9 cellular contexts compared by ENCODE assay signal in genomic region chr15:34332553-34332952, GRCh38. TPM values are rescaled to one million over a fixed set of nuclear protein-coding genes. Genes with fewer than 3 reads are reported as not detected.
DNase-seq lines count a peak whose midpoint lies in the region; ATAC-seq and TF ChIP-seq lines count a peak whose summit lies in the region.
"Not testable (repeated sequence)": the region's sequence is repeated elsewhere in the genome, so short reads cannot be mapped to it uniquely, and the experiment has no call there.
"Had no signal": no experiment of that assay in that cellular context is flagged by ENCODE, and none has a peak within 500 bp of the region (broad histone marks: within the 10 kb centered on the region; RNA-seq: fewer than 3 reads in every experiment).

No MANE protein-coding gene starts in this region.

- POLR2A ChIA-PET in CD8-positive, alpha-beta T cell (lab: Charles Lee); activated CD4-positive, alpha-beta T cell treated with anti-CD3 and anti-CD28 coated beads, Interleukin-2, amount 10 ng/mL, durations not matched to agents 7 days and 5 days (lab: Charles Lee): not testable (repeated sequence)

- not testable (repeated sequence) for TF ChIP-seq CTCF in CD8-positive, alpha-beta T cell (IDR thresholded peaks at IDR 0.05); cardiac muscle cell (IDR thresholded peaks at IDR 0.05; ENCODE audit: low read depth, low read length); neutrophil (IDR thresholded peaks at IDR 0.05)

- not testable (repeated sequence) for H3K27me3 Mint-ChIP-seq in CD8-positive, alpha-beta T cell (ENCODE audit: low read depth); activated CD4-positive, alpha-beta T cell treated with anti-CD3 and anti-CD28 coated beads, Interleukin-2, amount 10 ng/mL, durations not matched to agents 7 days and 5 days; activated T-cell treated with anti-CD3 and anti-CD28 coated beads, Interleukin-2, amount 50 U/mL, for 72 hours (ENCODE audit: low read depth); activated naive CD8-positive, alpha-beta T cell

- peaks cover 79% of the 10 kb centered on the region for H3K4me1 ChIP-seq in CD8-positive, alpha-beta T cell (ENCODE audit: insufficient read depth, low read length)
- peaks cover 40% of the 10 kb centered on the region for H3K4me1 ChIP-seq in cardiac muscle cell (ENCODE audit: low read depth)
- peaks cover 64 to 73% of the 10 kb centered on the region in 2 experiments for H3K4me1 ChIP-seq in neutrophil (ENCODE audit: control insufficient read depth in 1 of 2, insufficient read depth in 1 of 2, low read depth in 1 of 2, low read length in 1 of 2)

- peaks cover 79% of the 10 kb centered on the region for H3K4me1 Mint-ChIP-seq in CD8-positive, alpha-beta T cell (ENCODE audit: low read depth)
- peaks cover 77% of the 10 kb centered on the region for H3K4me1 Mint-ChIP-seq in activated CD4-positive, alpha-beta T cell treated with anti-CD3 and anti-CD28 coated beads, Interleukin-2, amount 10 ng/mL, durations not matched to agents 7 days and 5 days
- H3K4me1 Mint-ChIP-seq in activated T-cell treated with anti-CD3 and anti-CD28 coated beads, Interleukin-2, amount 50 U/mL, for 72 hours (ENCODE audit: low read depth): peaks cover 93% of the 10 kb centered on the region
- H3K4me1 Mint-ChIP-seq in activated naive CD8-positive, alpha-beta T cell (ENCODE audit: low read depth): peaks cover 84% of the 10 kb centered on the region

- H3K27me3 ChIP-seq in CD8-positive, alpha-beta T cell (ENCODE audit: insufficient read depth, low read length); cardiac muscle cell; neutrophil: not testable (repeated sequence)

- peak overlapping the region; percentile 80 for H3K27ac Mint-ChIP-seq in CD8-positive, alpha-beta T cell
- H3K27ac Mint-ChIP-seq in activated CD4-positive, alpha-beta T cell treated with anti-CD3 and anti-CD28 coated beads, Interleukin-2, amount 10 ng/mL, durations not matched to agents 7 days and 5 days: peak overlapping the region; percentile 72
- peak overlapping the region; percentile 86 for H3K27ac Mint-ChIP-seq in activated T-cell treated with anti-CD3 and anti-CD28 coated beads, Interleukin-2, amount 50 U/mL, for 72 hours
- H3K27ac Mint-ChIP-seq in activated naive CD8-positive, alpha-beta T cell: peak overlapping the region; percentile 98

- H3K36me3 Mint-ChIP-seq in CD8-positive, alpha-beta T cell; activated T-cell treated with anti-CD3 and anti-CD28 coated beads, Interleukin-2, amount 50 U/mL, for 72 hours (ENCODE audit: insufficient read depth in 2 of 2); activated naive CD8-positive, alpha-beta T cell: not testable (repeated sequence)
- peaks cover 19% of the 10 kb centered on the region for H3K36me3 Mint-ChIP-seq in activated CD4-positive, alpha-beta T cell treated with anti-CD3 and anti-CD28 coated beads, Interleukin-2, amount 10 ng/mL, durations not matched to agents 7 days and 5 days (ENCODE audit: low read depth)

- CTCF ChIA-PET in CD8-positive, alpha-beta T cell (lab: Charles Lee): interaction anchor here (1.1 kb wide), 1 partner anchor 35 kb away, joined by 3 read pairs; no protein-coding TSS in a partner anchor
- CTCF ChIA-PET in activated CD4-positive, alpha-beta T cell treated with anti-CD3 and anti-CD28 coated beads, Interleukin-2, amount 10 ng/mL, durations not matched to agents 7 days and 5 days (lab: Charles Lee): interaction anchor here (0.8 to 2.3 kb wide), 2 partner anchors 11 to 35 kb away, joined by 4 to 11 read pairs; partner anchors contain the start of genes LPCAT4, NOP10 and NUTM1

- intact Hi-C loops in CD8-positive, alpha-beta T cell (cut with DNase I, micrococcal nuclease): loop anchor here in 1 of 2 experiments (5.0 to 10.0 kb wide), 2 partner anchors 35 to 632 kb away; partner anchors contain the start of genes AQR and LPCAT4

- not testable (repeated sequence) for H3K27ac ChIP-seq in CD8-positive, alpha-beta T cell (ENCODE audit: low read depth, low read length)
- H3K27ac ChIP-seq in cardiac muscle cell: peak overlapping the region; percentile 65
- H3K27ac ChIP-seq in neutrophil: peak overlapping the region; percentile 99

- not testable (repeated sequence) for DNase-seq in CD8-positive, alpha-beta T cell; activated CD4-positive, alpha-beta T cell treated with anti-CD3 and anti-CD28 coated beads, Interleukin-2, amount 10 ng/mL, durations not matched to agents 7 days and 5 days; activated T-cell treated with anti-CD3 and anti-CD28 coated beads, Interleukin-2, amount 50 U/mL, for 72 hours; cardiac muscle cell (ENCODE audit: low read depth in 1 of 2, low spot score in 1 of 2)
- DNase-seq in OCI-M1 (lab: John Stamatoyannopoulos, UW): peak; percentile 59

- H3K4me3 Mint-ChIP-seq in CD8-positive, alpha-beta T cell: peak overlapping the region; percentile 23
- not testable (repeated sequence) for H3K4me3 Mint-ChIP-seq in activated CD4-positive, alpha-beta T cell treated with anti-CD3 and anti-CD28 coated beads, Interleukin-2, amount 10 ng/mL, durations not matched to agents 7 days and 5 days
- H3K4me3 Mint-ChIP-seq in activated T-cell treated with anti-CD3 and anti-CD28 coated beads, Interleukin-2, amount 50 U/mL, for 72 hours: peak overlapping the region; percentile 27 to 96
- peak overlapping the region; percentile 69 for H3K4me3 Mint-ChIP-seq in activated naive CD8-positive, alpha-beta T cell

- H3K36me3 ChIP-seq in CD8-positive, alpha-beta T cell (ENCODE audit: insufficient read depth, low read length); cardiac muscle cell; neutrophil: not testable (repeated sequence)

- not testable (repeated sequence) for ATAC-seq in CD8-positive, alpha-beta T cell; activated T-cell treated with anti-CD3 and anti-CD28 coated beads, Interleukin-2, amount 50 U/mL, for 72 hours (replicated peaks in 1 of 2)

- H3K4me3 ChIP-seq in CD8-positive, alpha-beta T cell (ENCODE audit: low read depth, low read length); cardiac muscle cell: not testable (repeated sequence)
- peak overlapping the region; percentile 83 to 97 for H3K4me3 ChIP-seq in neutrophil (ENCODE audit: low read depth in 1 of 2, low read length in 1 of 2)

- H3K9me3 Mint-ChIP-seq in CD8-positive, alpha-beta T cell; activated CD4-positive, alpha-beta T cell treated with anti-CD3 and anti-CD28 coated beads, Interleukin-2, amount 10 ng/mL, durations not matched to agents 7 days and 5 days; activated T-cell treated with anti-CD3 and anti-CD28 coated beads, Interleukin-2, amount 50 U/mL, for 72 hours; activated naive CD8-positive, alpha-beta T cell (ENCODE audit: low read depth): not testable (repeated sequence)

- H3K9me3 ChIP-seq in CD8-positive, alpha-beta T cell (ENCODE audit: low read length); cardiac muscle cell (ENCODE audit: low read depth); neutrophil: not testable (repeated sequence)

RNA-seq across cellular contexts. Expression of gene SLC12A6, which starts 5.0 kb away (rescaled TPM):
- 10 to 100 TPM; 55.7 to 60.8 TPM for total RNA-seq in CD8-positive, alpha-beta T cell
- total RNA-seq in activated CD4-positive, alpha-beta T cell treated with anti-CD3 and anti-CD28 coated beads, Interleukin-2, amount 10 ng/mL, durations not matched to agents 7 days and 5 days: 10 to 100 TPM; 32.7 to 36.7 TPM
- 10 to 100 TPM; 25.0 to 31.3 TPM for total RNA-seq in activated T-cell treated with anti-CD3 and anti-CD28 coated beads, Interleukin-2, amount 50 U/mL, for 72 hours
- total RNA-seq in cardiac muscle cell: 19.6 and 44.3 TPM in 2 replicates
- polyA plus RNA-seq in cardiac muscle cell: 12.0 and 24.4 TPM in 2 replicates

RNA-seq across cellular contexts. Expression of gene NOP10, which starts 10.4 kb away (rescaled TPM):
- total RNA-seq in CD8-positive, alpha-beta T cell: 10 to 100 TPM; 36.6 to 40.1 TPM
- 100 to 1,000 TPM; 162 to 207 TPM for total RNA-seq in activated CD4-positive, alpha-beta T cell treated with anti-CD3 and anti-CD28 coated beads, Interleukin-2, amount 10 ng/mL, durations not matched to agents 7 days and 5 days
- total RNA-seq in activated T-cell treated with anti-CD3 and anti-CD28 coated beads, Interleukin-2, amount 50 U/mL, for 72 hours: 100 to 1,000 TPM; 126 to 158 TPM
- 110 and 143 TPM in 2 replicates for total RNA-seq in cardiac muscle cell
- polyA plus RNA-seq in cardiac muscle cell: 307 and 366 TPM in 2 replicates

RNA-seq across cellular contexts. Expression of gene NUTM1, which starts 10.6 kb away (rescaled TPM):
- total RNA-seq in CD8-positive, alpha-beta T cell: not detected
- total RNA-seq in activated CD4-positive, alpha-beta T cell treated with anti-CD3 and anti-CD28 coated beads, Interleukin-2, amount 10 ng/mL, durations not matched to agents 7 days and 5 days: not detected
- not detected for total RNA-seq in activated T-cell treated with anti-CD3 and anti-CD28 coated beads, Interleukin-2, amount 50 U/mL, for 72 hours
- 0.15 TPM in 1 of 2 replicates, not detected in the other for total RNA-seq in cardiac muscle cell
- 0.32 TPM in 1 of 2 replicates, not detected in the other for polyA plus RNA-seq in cardiac muscle cell
- total RNA-seq: HT1080, PC-9 had no signal

RNA-seq across cellular contexts. Expression of gene LPCAT4, which starts 34.4 kb away (rescaled TPM):
- 10 to 100 TPM; 30.9 to 36.3 TPM for total RNA-seq in CD8-positive, alpha-beta T cell
- total RNA-seq in activated CD4-positive, alpha-beta T cell treated with anti-CD3 and anti-CD28 coated beads, Interleukin-2, amount 10 ng/mL, durations not matched to agents 7 days and 5 days: 100 to 1,000 TPM in 1 of 2 experiments, 10 to 100 TPM in 1; 98.2 to 101 TPM
- 10 to 100 TPM; 33.8 to 38.3 TPM for total RNA-seq in activated T-cell treated with anti-CD3 and anti-CD28 coated beads, Interleukin-2, amount 50 U/mL, for 72 hours
- 95.6 and 172 TPM in 2 replicates for total RNA-seq in cardiac muscle cell
- 162 and 285 TPM in 2 replicates for polyA plus RNA-seq in cardiac muscle cell
